7 cellular contexts compared by ENCODE assay signal in genomic region chr20:5222919-5223634, GRCh38.
DNase-seq lines count a peak whose midpoint lies in the region; ATAC-seq and TF ChIP-seq lines count a peak whose summit lies in the region.

No MANE protein-coding gene starts in this region.

- H3K9me3 Mint-ChIP-seq in glutamatergic neuron (ENCODE audit: unreplicated experiment): peaks cover 4% of the 10 kb centered on the region

- TF ChIP-seq POLR2A in prostate gland (IDR thresholded peaks at IDR 0.05): no peak

- no peaks in the 10 kb centered on the region for H3K36me3 Mint-ChIP-seq in glutamatergic neuron (ENCODE audit: unreplicated experiment)

- peak overlapping the region; percentile 20 for H3K27ac Mint-ChIP-seq in glutamatergic neuron (ENCODE audit: unreplicated experiment)

- no peaks in the 10 kb centered on the region for H3K4me1 ChIP-seq in prostate gland (replicated peaks)

- no peak overlapping the region for H3K4me3 Mint-ChIP-seq in glutamatergic neuron (ENCODE audit: unreplicated experiment)

- ATAC-seq in HG03520 (IDR thresholded peaks at IDR 0.05; ENCODE audit: unreplicated experiment) (peak; percentile 60), GM18858 (IDR thresholded peaks at IDR 0.05; ENCODE audit: unreplicated experiment) (no peak)

- peak; percentile 72 for DNase-seq in GM10248 (ENCODE audit: extremely low spot score)
- DNase-seq in RKO (ENCODE audit: low spot score): peak; percentile 70
- peak; percentile 48 for DNase-seq in activated naive CD4-positive, alpha-beta T cell treated with Interleukin-2 at 50 U/mL for 16 hours
- peak; percentile 62 for DNase-seq in glutamatergic neuron
- DNase-seq in prostate gland (ENCODE audit: low spot score): peak; percentile 23

- H3K4me1 Mint-ChIP-seq in glutamatergic neuron (ENCODE audit: low read depth, unreplicated experiment): no peaks in the 10 kb centered on the region

- H3K27me3 Mint-ChIP-seq in glutamatergic neuron (ENCODE audit: unreplicated experiment): no peaks in the 10 kb centered on the region

- no peak overlapping the region for H3K27ac ChIP-seq in prostate gland

- CTCF ChIA-PET in GM10248 (lab: Yijun Ruan, JAX): interaction anchor here (0.6 to 7.4 kb wide), 52 partner anchors 8 to 713 kb away, joined by 3 to 126 read pairs (median 4); partner anchors contain the start of genes CDS2 and PCNA

- H3K27me3 ChIP-seq in prostate gland (replicated peaks; ENCODE audit: insufficient read depth): peaks cover 2% of the 10 kb centered on the region

- no peak overlapping the region for H3K4me3 ChIP-seq in prostate gland

- H3K36me3 ChIP-seq in prostate gland: no peaks in the 10 kb centered on the region

- WGBS in prostate gland: 33% methylated on average over 11 of the region's 11 CpGs

- POLR2A ChIA-PET in GM10248 (lab: Yijun Ruan, JAX): no interaction called here

- intact Hi-C loops in prostate gland (cut with DNase I): no loop called here

- H3K9me3 ChIP-seq in prostate gland: no peaks in the 10 kb centered on the region

- TF ChIP-seq CTCF in GM10248 (IDR thresholded peaks at IDR 0.05; ENCODE audit: control extremely low read depth, extremely low read depth, low read depth, missing control alignments) (peak; percentile 95), glutamatergic neuron (IDR thresholded peaks at IDR 0.05; ENCODE audit: partially characterized antibody, unreplicated experiment) (peak; percentile 82), prostate gland (IDR thresholded peaks at IDR 0.05) (peak; percentile 47 to 77 (median 60))
